ENCODE assay signal across 12 cellular contexts in the genomic region with DNA sequence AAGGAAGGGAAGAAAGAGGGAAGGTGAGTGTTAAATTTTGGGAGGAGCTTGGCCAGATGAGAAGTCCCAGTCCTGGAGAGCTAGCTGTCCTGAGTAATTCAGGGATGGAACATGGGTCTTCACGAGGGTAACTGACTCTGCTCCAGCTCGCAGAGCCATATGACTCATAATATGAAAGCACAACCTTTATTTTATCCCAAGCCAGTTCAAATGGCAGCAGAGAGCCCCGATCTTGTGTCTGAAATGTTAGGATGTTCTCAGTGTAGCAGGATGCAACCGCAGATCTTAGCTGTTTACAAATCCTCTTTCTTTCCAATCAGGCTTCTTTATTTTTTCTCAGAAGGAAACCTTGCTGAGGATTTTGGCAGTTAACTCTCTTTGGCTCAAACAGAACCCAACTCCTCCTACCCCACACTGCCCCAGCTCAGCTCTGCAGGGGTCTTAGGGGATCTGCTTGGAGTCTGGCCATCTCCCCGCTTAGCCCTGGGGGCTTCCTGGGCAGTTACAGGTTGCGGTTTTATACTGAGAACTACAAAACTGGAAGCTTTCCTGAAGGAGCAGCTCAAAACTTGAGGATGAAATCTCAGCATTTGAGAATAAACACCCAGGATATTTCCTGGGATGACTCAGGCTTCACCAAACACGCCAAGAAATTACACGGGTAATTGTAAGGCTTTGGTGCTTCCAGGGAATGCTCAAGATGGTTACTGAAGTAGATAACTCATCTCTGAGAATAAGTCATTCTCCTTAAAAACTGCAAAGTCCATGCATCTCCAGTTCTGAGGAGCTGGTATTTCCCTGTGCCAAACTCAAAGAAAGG.
DNase-seq lines count a peak whose midpoint lies in the region; ATAC-seq, FAIRE-seq and TF ChIP-seq lines count a peak whose summit lies in the region.
"Had no signal": no experiment of that assay in that cellular context is flagged by ENCODE, and none has a peak within 500 bp of the region (broad histone marks: within the 10 kb centered on the region; RNA-seq: fewer than 3 reads in every experiment).

No MANE protein-coding gene starts in this region.

- no peaks in the 10 kb centered on the region for H3K36me3 ChIP-seq in Peyer's patch
- no peaks in the 10 kb centered on the region for H3K36me3 ChIP-seq in pancreas
- H3K36me3 ChIP-seq: cardiac muscle cell, upper lobe of left lung had no signal

- ATAC-seq in pancreas (peak in 3 of 4 donors; percentile 34 to 56 (median 55)), GM21576 (IDR thresholded peaks at IDR 0.05; ENCODE audit: unreplicated experiment) (no peak), left lobe of liver (no peak)
- ATAC-seq in activated CD4-positive, CD25-positive, alpha-beta regulatory T cell treated with anti-CD3 and anti-CD28 coated beads, Interleukin-2, amount 50 U/mL, for 24 hours, result no peak

- H3K4me3 ChIP-seq in AG04449 (ENCODE audit: low read depth, low read length) (peak overlapping the region; percentile 31), Peyer's patch (no peak overlapping the region), pancreas (no peak overlapping the region)
- H3K4me3 ChIP-seq: cardiac muscle cell, upper lobe of left lung had no signal

- H3K27me3 ChIP-seq in Peyer's patch, result no peaks in the 10 kb centered on the region
- H3K27me3 ChIP-seq in pancreas, result no peaks in the 10 kb centered on the region
- H3K27me3 ChIP-seq: cardiac muscle cell, upper lobe of left lung had no signal

- H3K9me3 ChIP-seq in Peyer's patch (peaks cover 0 to 6% (median 2%) of the 10 kb centered on the region in 4 donors), pancreas (no peaks in the 10 kb centered on the region)

- H3K27ac ChIP-seq in Peyer's patch (peak overlapping the region in 3 of 4 donors; percentile 18 to 80 (median 52)), pancreas (no peak overlapping the region)
- H3K27ac ChIP-seq: cardiac muscle cell, upper lobe of left lung had no signal

- TF ChIP-seq CTCF in AG04449 (IDR thresholded peaks at IDR 0.05; ENCODE audit: insufficient read depth, low read length, missing control alignments) (no peak), Peyer's patch (IDR thresholded peaks at IDR 0.05) (no peak), pancreas (IDR thresholded peaks at IDR 0.05) (no peak)

- 71 to 73% methylated on average over 8 of the region's 8 CpGs for WGBS in pancreas, 2 donors

- intact Hi-C loops in pancreas (cut with DNase I), result no loop called here

- POLR2A ChIA-PET in AG04449 (lab: Yijun Ruan, JAX), result interaction anchor here (0.6 to 1.6 kb wide), 7 partner anchors 14 to 162 kb away, joined by 3 to 15 read pairs (median 3); no protein-coding TSS in a partner anchor

- TF ChIP-seq POLR2A in Peyer's patch (IDR thresholded peaks at IDR 0.05), result no peak

- no peak for FAIRE-seq in pancreas (lab: Jason Lieb, UNC)

- DNase-seq in AG04449 (ENCODE audit: low read depth, low spot score), result no peak
- DNase-seq in Peyer's patch, result no peak
- peak; percentile 80 for DNase-seq in fibroblast of gingiva (ENCODE audit: low read depth)
- no peak for DNase-seq in pancreas
- no peak for DNase-seq in T1000 (lab: John Stamatoyannopoulos, UW)
- DNase-seq in left lobe of liver (ENCODE audit: low spot score), result no peak
- DNase-seq: activated CD4-positive, alpha-beta T cell treated with anti-CD3 and anti-CD28 coated beads, Interleukin-2, amount 10 ng/mL, durations not matched to agents 7 days and 5 days; stimulated activated CD4-positive, alpha-beta T cell treated with anti-CD3 and anti-CD28 coated beads, Interleukin-12 subunit alpha, Interleukin-12 subunit beta, amount 100 ng/mL, for 4 hours; upper lobe of left lung had no signal

- CTCF ChIA-PET in AG04449 (lab: Yijun Ruan, JAX), result interaction anchor here (0.8 to 2.0 kb wide), 8 partner anchors 12 to 172 kb away, joined by 3 to 7 read pairs (median 4); a partner anchor contains a TSS

- H3K4me1 ChIP-seq in Peyer's patch, result no peaks in the 10 kb centered on the region
- peaks cover 0 to 2% (median 0%) of the 10 kb centered on the region in 3 donors for H3K4me1 ChIP-seq in pancreas
- H3K4me1 ChIP-seq: upper lobe of left lung had no signal

Comparison
In these comparisons a context has a peak if more than half of its experiments do, and no peak if none do; other contexts are left out.
1. H3K27ac ChIP-seq: peak in Peyer's patch (3 of 4); none in pancreas (0 of 4).
2. ATAC-seq: peak in pancreas (3 of 4); none in GM21576 (single experiment), activated CD4-positive, CD25-positive, alpha-beta regulatory T cell treated with anti-CD3 and anti-CD28 coated beads, Interleukin-2, amount 50 U/mL, for 24 hours (0 of 2) and left lobe of liver (single experiment).